In genomic region chr4:35614120-35614519, GRCh38 we compare ENCODE assay signal across 24 cellular contexts.
"Had no signal": no experiment of that assay in that cellular context is flagged by ENCODE, and none has a peak within 500 bp of the region (broad histone marks: within the 10 kb centered on the region; RNA-seq: fewer than 3 reads in every experiment).

No MANE protein-coding gene starts in this region.

- H3K36me3 ChIP-seq: stomach, suprapubic skin, thoracic aorta, thyroid gland, tibial artery, tibial nerve, transverse colon, upper lobe of left lung, upper lobe of right lung, uterus, vagina had no signal

- H3K27ac ChIP-seq: stomach, suprapubic skin, testis, thoracic aorta, thyroid gland, tibial artery, tibial nerve, transverse colon, upper lobe of left lung, upper lobe of right lung, uterus, vagina had no signal

- H3K4me3 ChIP-seq: stomach, suprapubic skin, testis, thoracic aorta, thyroid gland, tibial artery, tibial nerve, transverse colon, upper lobe of left lung, upper lobe of right lung, uterus, vagina had no signal

- DNase-seq: stimulated activated CD4-positive, alpha-beta T cell treated with anti-CD3 and anti-CD28 coated beads, Interleukin-2, amount 100 ng/mL, for 48 hours; stimulated activated CD4-positive, alpha-beta T cell treated with anti-CD3 and anti-CD28 coated beads, Interleukin-4, amount 100 ng/mL, for 1 hour; stimulated activated CD4-positive, alpha-beta T cell treated with anti-CD3 and anti-CD28 coated beads, Interleukin-4, amount 100 ng/mL, for 24 hours; stimulated activated CD4-positive, alpha-beta T cell treated with anti-CD3 and anti-CD28 coated beads, Interleukin-4, amount 100 ng/mL, for 4 hours; stimulated activated CD8-positive, alpha-beta memory T cell treated with anti-CD3 and anti-CD28 coated beads, Interleukin-4, amount 100 ng/mL, for 48 hours; stimulated activated naive B cell treated with anti-CD40 and anti-IgM and Interleukin-4, amounts not matched to agents 10 μg/mL and 1 μg/mL and 100 μg/mL, for 72 hours; stimulated activated naive CD4-positive, alpha-beta T cell; stimulated activated naive CD4-positive, alpha-beta T cell treated with Interleukin-2 at 50 U/mL for 16 hours; stimulated activated naive CD8-positive, alpha-beta T cell treated with anti-CD3 and anti-CD28 coated beads, Interleukin-15, amount 100 ng/mL, for 72 hours; stimulated activated naive CD8-positive, alpha-beta T cell treated with anti-CD3 and anti-CD28 coated beads, Interleukin-15, Interleukin-2, amounts not matched to agents 100 U/mL and 50 U/mL, for 24 hours; stomach; substantia nigra; testis; thyroid gland; tibial artery; transverse colon; trophoblast cell; upper lobe of left lung; upper lobe of right lung; uterus had no signal

- H3K9me3 ChIP-seq: suprapubic skin, testis, thoracic aorta, thyroid gland, tibial artery, tibial nerve, transverse colon, upper lobe of left lung, upper lobe of right lung, uterus, vagina had no signal

- H3K27me3 ChIP-seq: stomach, suprapubic skin, testis, thyroid gland, tibial artery, tibial nerve, transverse colon, upper lobe of left lung, upper lobe of right lung, uterus, vagina had no signal
